11 cellular contexts compared by ENCODE assay signal in the genomic region with DNA sequence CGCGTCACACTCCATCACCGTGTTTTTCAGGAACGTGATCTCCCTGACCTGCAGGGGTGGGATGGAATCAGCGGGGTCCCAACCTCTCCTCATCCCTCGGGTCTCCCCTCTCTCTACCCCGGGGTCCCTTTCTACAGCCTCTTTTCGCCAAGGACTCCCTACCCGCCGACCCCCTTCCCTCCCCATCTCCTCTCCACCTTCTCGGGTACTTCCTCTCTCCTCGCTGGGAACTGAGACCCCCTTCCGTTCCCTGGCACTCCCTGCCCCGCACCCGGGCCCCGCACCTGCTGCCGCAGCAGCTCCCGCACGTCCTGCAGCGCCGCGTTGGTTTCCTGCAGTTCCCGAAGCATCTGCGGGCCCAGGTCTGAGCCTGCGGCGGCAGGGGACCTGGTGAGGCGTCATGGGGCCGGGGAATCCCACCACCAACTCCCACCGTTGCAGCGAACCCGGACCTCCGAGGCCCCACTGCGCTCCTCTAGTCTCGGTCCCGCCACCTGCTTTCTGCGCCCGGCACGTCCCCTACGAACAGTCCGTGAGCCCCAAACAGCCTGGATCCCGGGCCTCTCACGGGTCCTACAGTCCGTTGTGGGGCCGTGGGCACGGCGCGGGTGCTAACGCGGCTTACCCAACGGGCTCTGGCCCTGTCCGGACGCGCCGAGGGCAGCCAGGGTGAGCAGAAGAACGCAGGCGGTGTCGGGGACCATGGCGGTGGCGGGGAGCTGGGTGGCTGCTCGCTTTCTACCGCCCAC. TPM values are rescaled to one million over a fixed set of nuclear protein-coding genes. Genes with fewer than 3 reads are reported as not detected.
DNase-seq lines count a peak whose midpoint lies in the region; ATAC-seq and TF ChIP-seq lines count a peak whose summit lies in the region.
"Had no signal": no experiment of that assay in that cellular context is flagged by ENCODE, and none has a peak within 500 bp of the region (broad histone marks: within the 10 kb centered on the region; RNA-seq: fewer than 3 reads in every experiment).

Gene COMP (minus strand): TSS at position 740 of the 749 bp plus-strand sequence. CDS start 36 bp downstream, at position 704.

- no peaks in the 10 kb centered on the region for H3K79me2 ChIP-seq in PC-3 (ENCODE audit: low read length)

- no peaks in the 10 kb centered on the region for H3K36me3 ChIP-seq in CD4-positive, alpha-beta memory T cell (ENCODE audit: insufficient read depth, low read length)
- H3K36me3 ChIP-seq in PC-3 (ENCODE audit: low read depth, low read length) (no peaks in the 10 kb centered on the region), psoas muscle (ENCODE audit: insufficient read depth in 1 of 2, low read depth in 1 of 2) (no peaks in the 10 kb centered on the region)

- TF ChIP-seq POLR2A in erythroblast (IDR thresholded peaks at IDR 0.05; ENCODE audit: low read length): no peak

- H3K4me2 ChIP-seq in PC-3 (ENCODE audit: low read length): peak within 1 kb of the TSS; percentile 60

- no peaks in the 10 kb centered on the region for H3K9me3 ChIP-seq in CD4-positive, alpha-beta memory T cell (ENCODE audit: control insufficient read depth in 1 of 2, low read length in 2 of 2)
- no peaks in the 10 kb centered on the region for H3K9me3 ChIP-seq in PC-3 (ENCODE audit: low read length)
- H3K9me3 ChIP-seq in psoas muscle: no peaks in the 10 kb centered on the region

- H3K27ac ChIP-seq in CD4-positive, alpha-beta memory T cell (ENCODE audit: low read depth, low read length): no peak within 1 kb of the TSS
- no peak within 1 kb of the TSS for H3K27ac ChIP-seq in PC-3 (ENCODE audit: low read length)
- H3K27ac ChIP-seq in psoas muscle: no peak within 1 kb of the TSS

- no peak for DNase-seq in CD4-positive, alpha-beta memory T cell
- DNase-seq in PC-3: no peak
- no peak for DNase-seq in foreskin fibroblast
- no peak for DNase-seq in psoas muscle
- no peak for DNase-seq in NCI-H2029 (lab: John Stamatoyannopoulos, UW)
- DNase-seq in erythroblast (lab: John Stamatoyannopoulos, UW): no peak
- no peak for DNase-seq in KBM-7
- DNase-seq: activated CD8-positive, alpha-beta memory T cell treated with anti-CD3 and anti-CD28 coated beads, Interleukin-2, amount 50 U/mL, for 4 hours; GOT3; OCI-M1 had no signal

- no TSS peak for BruUV-seq in PC-3 (replicated peaks; lab: Mats Ljungman, UMichigan)

- no peaks in the 10 kb centered on the region for H3K9me3 Mint-ChIP-seq in CD4-positive, alpha-beta memory T cell

- in situ Hi-C loops in KBM-7 (cut with MboI; ENCODE audit: low pct_unique_long_range_greater_than_20kb, low sequenced_read_pairs): no loop called here

- no peak within 1 kb of the TSS for H3K9ac ChIP-seq in PC-3 (ENCODE audit: low read length)

- intact Hi-C loops in CD4-positive, alpha-beta memory T cell (cut with micrococcal nuclease): no loop called here
- intact Hi-C loops in PC-3 (cut with micrococcal nuclease): no loop called here
- intact Hi-C loops in psoas muscle (cut with DNase I): no loop called here

- peaks cover 29% of the 10 kb centered on the region for H3K27me3 ChIP-seq in CD4-positive, alpha-beta memory T cell (ENCODE audit: insufficient read depth, low read length)
- H3K27me3 ChIP-seq in PC-3 (ENCODE audit: low read length) (peaks cover 27% of the 10 kb centered on the region), psoas muscle (ENCODE audit: insufficient read depth in 3 of 3, low read length in 2 of 3) (peaks cover 0 to 94% (median 50%) of the 10 kb centered on the region in 3 donors)

- peaks cover 25% of the 10 kb centered on the region for H3K4me1 ChIP-seq in CD4-positive, alpha-beta memory T cell (ENCODE audit: insufficient read depth, low read length)
- no peaks in the 10 kb centered on the region for H3K4me1 ChIP-seq in PC-3 (ENCODE audit: insufficient read depth, low read length)
- peaks cover 10% of the 10 kb centered on the region for H3K4me1 ChIP-seq in psoas muscle

- H3K9me2 ChIP-seq in PC-3 (replicated peaks; ENCODE audit: low read length): no peaks in the 10 kb centered on the region

- peaks cover 42 to 58% of the 10 kb centered on the region in 2 donors for H3K27me3 Mint-ChIP-seq in CD4-positive, alpha-beta memory T cell

- no peak within 1 kb of the TSS for H3K4me3 ChIP-seq in CD4-positive, alpha-beta memory T cell (ENCODE audit: low read length in 2 of 2)
- H3K4me3 ChIP-seq in PC-3 (ENCODE audit: low read length) (peak within 1 kb of the TSS; percentile 24; the same call in 1 of the 2 replicates), foreskin fibroblast (ENCODE audit: low read depth in 1 of 2, low read length in 2 of 2) (peak within 1 kb of the TSS; percentile 15 to 31), psoas muscle (peak within 1 kb of the TSS; percentile 49)

- H4K20me1 ChIP-seq in PC-3 (ENCODE audit: low read length): no peaks in the 10 kb centered on the region

- ATAC-seq in PC-3 (no peak), psoas muscle (no peak), HG03469 (IDR thresholded peaks at IDR 0.05; ENCODE audit: unreplicated experiment) (no peak)

- WGBS in psoas muscle, 3 donors: 4% methylated on average over 61 of the region's 61 CpGs

- peak within 1 kb of the TSS in 2 of 7 donors; percentile 18 to 42 for H3K27ac Mint-ChIP-seq in CD4-positive, alpha-beta memory T cell

- H2AFZ ChIP-seq in PC-3 (ENCODE audit: low read length): peak within 1 kb of the TSS; percentile 45; the same call in 1 of the 2 replicates

- CTCF ChIA-PET in CD4-positive, alpha-beta memory T cell (lab: Charles Lee; ENCODE audit: partially characterized antibody): no interaction called here
- CTCF ChIA-PET in PC-3 (lab: Charles Lee): no interaction called here

- H3K36me3 Mint-ChIP-seq in CD4-positive, alpha-beta memory T cell: no peaks in the 10 kb centered on the region

- peaks cover 16 to 46% (median 28%) of the 10 kb centered on the region in 4 donors for H3K4me1 Mint-ChIP-seq in CD4-positive, alpha-beta memory T cell

- TF ChIP-seq CTCF in PC-3 (conservative IDR thresholded peaks at IDR 0.05; ENCODE audit: low read depth, low read length) (no peak), foreskin fibroblast (IDR thresholded peaks at IDR 0.05; ENCODE audit: low read depth, low read length) (no peak), psoas muscle (IDR thresholded peaks at IDR 0.05) (no peak)

- H3K4me3 Mint-ChIP-seq in CD4-positive, alpha-beta memory T cell: peak within 1 kb of the TSS; percentile 66 to 89 (median 84)

- no peaks in the 10 kb centered on the region for H3F3A ChIP-seq in PC-3 (ENCODE audit: low read length, unreplicated experiment)

- POLR2A ChIA-PET in CD4-positive, alpha-beta memory T cell (lab: Charles Lee; ENCODE audit: partially characterized antibody): no interaction called here
- POLR2A ChIA-PET in PC-3 (lab: Charles Lee; ENCODE audit: unreplicated experiment): no interaction called here

RNA-seq across cellular contexts. Expression of gene COMP, which starts in this region (rescaled TPM):
- total RNA-seq in CD4-positive, alpha-beta memory T cell: not detected
- polyA plus RNA-seq in CD4-positive, alpha-beta memory T cell: not detected
- 0.04 TPM in 1 of 2 replicates, not detected in the other for total RNA-seq in PC-3 (2014; rRNA removed)
- 1 to 10 TPM in 2 of 4 donors, under 1 TPM in 1, not detected in 1; 0.12 to 1.8 (median 1.5) TPM for total RNA-seq in psoas muscle
- polyA plus RNA-seq in psoas muscle: under 1 TPM; 0.10 to 0.94 (median 0.75) TPM

Comparison
In these comparisons a context has a peak if more than half of its experiments do, and no peak if none do; other contexts are left out.
1. H3K4me3 ChIP-seq: peak in PC-3 (single experiment), foreskin fibroblast (2 of 2) and psoas muscle (single experiment); none in CD4-positive, alpha-beta memory T cell (0 of 2).